In the genomic region with DNA sequence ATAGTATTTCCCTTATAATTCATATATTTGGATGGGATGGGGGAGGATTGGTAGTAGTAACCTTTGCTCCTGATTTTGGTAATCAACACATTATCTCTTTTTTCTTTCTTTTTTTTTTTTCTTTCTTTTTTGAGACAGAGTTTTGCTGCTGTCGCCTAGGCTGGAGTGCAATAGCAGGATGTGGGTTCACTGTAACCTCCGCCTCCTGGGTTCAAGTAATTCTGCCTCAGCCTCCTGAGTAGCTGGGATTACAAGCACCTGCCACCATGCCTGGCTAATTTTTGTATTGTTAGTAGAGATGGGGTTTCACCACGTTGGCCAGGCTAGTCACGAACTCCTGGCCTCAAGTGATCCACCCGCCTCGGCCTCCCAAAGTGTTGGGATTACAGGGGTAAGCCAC, we compare ENCODE assay signal across 10 cellular contexts. TPM values are rescaled to one million over a fixed set of nuclear protein-coding genes. Genes with fewer than 3 reads are reported as not detected.
A peak's percentile ranks its signal among the peaks of the same experiment; 100 is the strongest.
DNase-seq lines count a peak whose midpoint lies in the region; ATAC-seq lines count a peak whose summit lies in the region.
"Not testable (repeated sequence)": the region's sequence is repeated elsewhere in the genome, so short reads cannot be mapped to it uniquely, and the experiment has no call there.
"Had no signal": no experiment of that assay in that cellular context is flagged by ENCODE, and none has a peak within 500 bp of the region (broad histone marks: within the 10 kb centered on the region; RNA-seq: fewer than 3 reads in every experiment).

No MANE protein-coding gene starts in this region.

- not testable (repeated sequence) for H3K27me3 ChIP-seq in CD8-positive, alpha-beta memory T cell (ENCODE audit: insufficient read depth, low read length, poor library complexity, severe bottlenecking)

- peaks cover 23 to 29% (median 27%) of the 10 kb centered on the region in 3 donors for H3K4me1 Mint-ChIP-seq in CD8-positive, alpha-beta memory T cell
- peaks cover 24 to 35% (median 29%) of the 10 kb centered on the region in 3 donors for H3K4me1 Mint-ChIP-seq in T-cell
- not testable (repeated sequence) for H3K4me1 Mint-ChIP-seq in activated T-helper 17 cell treated with anti-CD3 and anti-CD28 coated beads, Interleukin-2, amount 50 U/mL, for 72 hours
- peaks cover 11% of the 10 kb centered on the region for H3K4me1 Mint-ChIP-seq in activated naive CD8-positive, alpha-beta T cell treated with anti-CD3 and anti-CD28 coated beads for 36 hours
- H3K4me1 Mint-ChIP-seq in naive thymus-derived CD8-positive, alpha-beta T cell, result peaks cover 4 to 32% (median 18%) of the 10 kb centered on the region in 4 donors
- peaks cover 13% of the 10 kb centered on the region for H3K4me1 Mint-ChIP-seq in stimulated activated effector memory CD8-positive, alpha-beta T cell treated with anti-CD3 and anti-CD28 coated beads, Interleukin-12 subunit alpha, Interleukin-12 subunit beta, amount 100 ng/mL, for 72 hours

- not testable (repeated sequence) for H3K36me3 ChIP-seq in CD8-positive, alpha-beta memory T cell (ENCODE audit: insufficient read depth, low read length)

- not testable (repeated sequence) for H3K27ac ChIP-seq in CD8-positive, alpha-beta memory T cell (ENCODE audit: low read depth, low read length)

- POLR2A ChIA-PET in CD8-positive, alpha-beta memory T cell (lab: Charles Lee); T-cell (lab: Charles Lee); naive thymus-derived CD8-positive, alpha-beta T cell (lab: Charles Lee): not testable (repeated sequence)

- not testable (repeated sequence) for H3K27me3 Mint-ChIP-seq in CD8-positive, alpha-beta memory T cell; T-cell; activated T-helper 17 cell treated with anti-CD3 and anti-CD28 coated beads, Interleukin-2, amount 50 U/mL, for 72 hours; activated naive CD8-positive, alpha-beta T cell treated with anti-CD3 and anti-CD28 coated beads for 36 hours; naive thymus-derived CD8-positive, alpha-beta T cell

- CTCF ChIA-PET in CD8-positive, alpha-beta memory T cell (lab: Charles Lee), result not testable (repeated sequence)
- CTCF ChIA-PET in T-cell (lab: Charles Lee), result interaction anchor here in 1 of 2 donors (0.7 kb wide), 1 partner anchor 194 kb away, joined by 4 read pairs; no protein-coding TSS in a partner anchor

- not testable (repeated sequence) for H3K4me1 ChIP-seq in CD8-positive, alpha-beta memory T cell (ENCODE audit: insufficient read depth, low read length)

- not testable (repeated sequence) for H3K9me3 ChIP-seq in CD8-positive, alpha-beta memory T cell (ENCODE audit: low read length)

- H3K4me3 ChIP-seq in CD8-positive, alpha-beta memory T cell (ENCODE audit: low read length), result not testable (repeated sequence)

- H3K27ac Mint-ChIP-seq in CD8-positive, alpha-beta memory T cell, result peak overlapping the region in 7 of 8 donors; percentile 17 to 89 (median 70)
- H3K27ac Mint-ChIP-seq in T-cell, result peak overlapping the region in 1 of 2 donors; percentile 82
- peak overlapping the region; percentile 90 for H3K27ac Mint-ChIP-seq in activated T-helper 17 cell treated with anti-CD3 and anti-CD28 coated beads, Interleukin-2, amount 50 U/mL, for 72 hours
- H3K27ac Mint-ChIP-seq in activated naive CD8-positive, alpha-beta T cell treated with anti-CD3 and anti-CD28 coated beads for 36 hours, result peak overlapping the region; percentile 38
- H3K27ac Mint-ChIP-seq in naive thymus-derived CD8-positive, alpha-beta T cell, result peak overlapping the region in 9 of 10 donors; percentile 9 to 86 (median 32)
- peak overlapping the region; percentile 64 for H3K27ac Mint-ChIP-seq in stimulated activated effector memory CD8-positive, alpha-beta T cell treated with anti-CD3 and anti-CD28 coated beads, Interleukin-12 subunit alpha, Interleukin-12 subunit beta, amount 100 ng/mL, for 72 hours

- ATAC-seq in T-cell (replicated peaks in 1 of 4); naive thymus-derived CD8-positive, alpha-beta T cell; stimulated activated effector memory CD8-positive, alpha-beta T cell treated with anti-CD3 and anti-CD28 coated beads, Interleukin-12 subunit alpha, Interleukin-12 subunit beta, amount 100 ng/mL, for 72 hours: not testable (repeated sequence)
- peak; percentile 4 for ATAC-seq in activated T-helper 17 cell treated with anti-CD3 and anti-CD28 coated beads, Interleukin-2, amount 50 U/mL, for 72 hours (replicated peaks)

- not testable (repeated sequence) for H3K9me3 Mint-ChIP-seq in CD8-positive, alpha-beta memory T cell; T-cell; activated T-helper 17 cell treated with anti-CD3 and anti-CD28 coated beads, Interleukin-2, amount 50 U/mL, for 72 hours; activated naive CD8-positive, alpha-beta T cell treated with anti-CD3 and anti-CD28 coated beads for 36 hours; naive thymus-derived CD8-positive, alpha-beta T cell; stimulated activated effector memory CD8-positive, alpha-beta T cell treated with anti-CD3 and anti-CD28 coated beads, Interleukin-12 subunit alpha, Interleukin-12 subunit beta, amount 100 ng/mL, for 72 hours

- DNase-seq in CD8-positive, alpha-beta memory T cell, result peak in 3 of 5 donors; percentile 11 to 53 (median 20)
- DNase-seq in T-cell, result peak in 19 of 34 experiments; percentile 0 to 40 (median 13)
- DNase-seq in activated CD4-positive, alpha-beta T cell treated with anti-CD3 and anti-CD28 coated beads, Interleukin-2, amount 50 U/mL, for 48 hours, result peak; percentile 0 to 16
- DNase-seq in activated T-cell treated with anti-CD3 and anti-CD28 coated beads for 24 hours (ENCODE audit: low read depth), result peak; percentile 1
- DNase-seq in activated naive CD8-positive, alpha-beta T cell treated with anti-CD3 and anti-CD28 coated beads for 36 hours, result peak; percentile 4
- peak in 4 of 10 donors; percentile 2 to 43 (median 28) for DNase-seq in naive thymus-derived CD8-positive, alpha-beta T cell
- not testable (repeated sequence) for DNase-seq in stimulated activated effector memory CD8-positive, alpha-beta T cell treated with anti-CD3 and anti-CD28 coated beads, Interleukin-12 subunit alpha, Interleukin-12 subunit beta, amount 100 ng/mL, for 72 hours (ENCODE audit: low spot score in 2 of 2)

- peak overlapping the region in 4 of 7 donors; percentile 34 to 78 (median 66) for H3K4me3 Mint-ChIP-seq in CD8-positive, alpha-beta memory T cell
- H3K4me3 Mint-ChIP-seq in T-cell, result peak overlapping the region in 1 of 3 donors; percentile 54
- peak overlapping the region; percentile 89 for H3K4me3 Mint-ChIP-seq in activated T-helper 17 cell treated with anti-CD3 and anti-CD28 coated beads, Interleukin-2, amount 50 U/mL, for 72 hours
- peak overlapping the region; percentile 10 for H3K4me3 Mint-ChIP-seq in activated naive CD8-positive, alpha-beta T cell treated with anti-CD3 and anti-CD28 coated beads for 36 hours
- peak overlapping the region in 7 of 10 donors; percentile 14 to 62 (median 45) for H3K4me3 Mint-ChIP-seq in naive thymus-derived CD8-positive, alpha-beta T cell
- H3K4me3 Mint-ChIP-seq in stimulated activated effector memory CD8-positive, alpha-beta T cell treated with anti-CD3 and anti-CD28 coated beads, Interleukin-12 subunit alpha, Interleukin-12 subunit beta, amount 100 ng/mL, for 72 hours, result peak overlapping the region; percentile 90

- not testable (repeated sequence) for H3K36me3 Mint-ChIP-seq in CD8-positive, alpha-beta memory T cell; T-cell; activated naive CD8-positive, alpha-beta T cell treated with anti-CD3 and anti-CD28 coated beads for 36 hours; naive thymus-derived CD8-positive, alpha-beta T cell
- peaks cover 13% of the 10 kb centered on the region for H3K36me3 Mint-ChIP-seq in activated T-helper 17 cell treated with anti-CD3 and anti-CD28 coated beads, Interleukin-2, amount 50 U/mL, for 72 hours (ENCODE audit: low read depth)
- H3K36me3 Mint-ChIP-seq in stimulated activated effector memory CD8-positive, alpha-beta T cell treated with anti-CD3 and anti-CD28 coated beads, Interleukin-12 subunit alpha, Interleukin-12 subunit beta, amount 100 ng/mL, for 72 hours, result peaks cover 30% of the 10 kb centered on the region

RNA-seq across cellular contexts. Expression of a gene that starts 3.2 kb away (rescaled TPM):
- under 1 TPM; 0.11 to 0.20 TPM for total RNA-seq in CD8-positive, alpha-beta memory T cell
- not detected for polyA plus RNA-seq in CD8-positive, alpha-beta memory T cell
- total RNA-seq in T-cell, result 1 to 10 TPM in 1 of 5 donors, under 1 TPM in 3, not detected in 1; 0.10 to 1.3 (median 0.71) TPM
- total RNA-seq in activated T-helper 17 cell treated with anti-CD3 and anti-CD28 coated beads, Interleukin-2, amount 50 U/mL, for 72 hours, result under 1 TPM in 1 of 2 donors, not detected in 1; 0.28 TPM
- total RNA-seq in activated naive CD8-positive, alpha-beta T cell treated with anti-CD3 and anti-CD28 coated beads for 36 hours, result not detected
- total RNA-seq in naive thymus-derived CD8-positive, alpha-beta T cell, result under 1 TPM; 0.77 to 0.96 TPM
- polyA plus RNA-seq in naive thymus-derived CD8-positive, alpha-beta T cell, result not detected
- total RNA-seq: G401, HT1080 had no signal
